In genomic region chr6:119446623-119447008, GRCh38 we compare ENCODE assay signal across 10 cellular contexts.
DNase-seq lines count a peak whose midpoint lies in the region; ATAC-seq and TF ChIP-seq lines count a peak whose summit lies in the region.
"Had no signal": no experiment of that assay in that cellular context is flagged by ENCODE, and none has a peak within 500 bp of the region (broad histone marks: within the 10 kb centered on the region; RNA-seq: fewer than 3 reads in every experiment).

No MANE protein-coding gene starts in this region.

- peak overlapping the region in 1 of 11 experiments; percentile 14; a peak in 2 of 22 replicates for H3K9ac ChIP-seq in BLaER1 treated with 17β-estradiol and CSF1 and Interleukin-3, amounts not matched to agents 10 nM and 100 nM
- H3K9ac ChIP-seq in OCI-LY3 (ENCODE audit: low read length) = no peak overlapping the region

- no peaks in the 10 kb centered on the region for H4K20me1 ChIP-seq in BLaER1 treated with 17β-estradiol and CSF1 and Interleukin-3, amounts not matched to agents 10 nM and 100 nM
- no peaks in the 10 kb centered on the region for H4K20me1 ChIP-seq in OCI-LY3 (ENCODE audit: insufficient read depth, low read length)

- H3K4me1 Mint-ChIP-seq in effector memory CD8-positive, alpha-beta T cell (ENCODE audit: low read depth in 2 of 2) = no peaks in the 10 kb centered on the region

- no peak overlapping the region for H3K27ac Mint-ChIP-seq in effector memory CD8-positive, alpha-beta T cell
- H3K27ac Mint-ChIP-seq: naive thymus-derived CD8-positive, alpha-beta T cell had no signal

- no peaks in the 10 kb centered on the region for H3K27me3 ChIP-seq in BLaER1 treated with 17β-estradiol and CSF1 and Interleukin-3, amounts not matched to agents 10 nM and 100 nM
- H3K27me3 ChIP-seq in OCI-LY3 (ENCODE audit: low read depth, low read length) = no peaks in the 10 kb centered on the region

- H3K9me3 Mint-ChIP-seq in effector memory CD8-positive, alpha-beta T cell = no peaks in the 10 kb centered on the region

- peaks cover 0 to 51% (median 28%) of the 10 kb centered on the region in 11 experiments; a peak in 20 of 22 replicates for H3K9me3 ChIP-seq in BLaER1 treated with 17β-estradiol and CSF1 and Interleukin-3, amounts not matched to agents 10 nM and 100 nM (replicated peaks in 1 of 11)
- H3K9me3 ChIP-seq in OCI-LY3 (ENCODE audit: insufficient read depth, low read length) = no peaks in the 10 kb centered on the region

- H3K36me3 ChIP-seq in BLaER1 treated with 17β-estradiol and CSF1 and Interleukin-3, amounts not matched to agents 10 nM and 100 nM = peaks cover 0 to 6% (median 0%) of the 10 kb centered on the region in 11 experiments; a peak in 1 of 22 replicates
- H3K36me3 ChIP-seq in OCI-LY3 (replicated peaks; ENCODE audit: low read depth, low read length) = no peaks in the 10 kb centered on the region

- H3K4me3 Mint-ChIP-seq in effector memory CD8-positive, alpha-beta T cell = no peak overlapping the region
- H3K4me3 Mint-ChIP-seq: naive thymus-derived CD8-positive, alpha-beta T cell had no signal

- no peak for TF ChIP-seq CTCF in OCI-LY3 (IDR thresholded peaks at IDR 0.05; ENCODE audit: low read depth, low read length)
- no peak for TF ChIP-seq CTCF in omental fat pad (IDR thresholded peaks at IDR 0.05)

- no peak overlapping the region for H3K4me3 ChIP-seq in BLaER1 treated with 17β-estradiol and CSF1 and Interleukin-3, amounts not matched to agents 10 nM and 100 nM
- H3K4me3 ChIP-seq in OCI-LY3 (ENCODE audit: low read length) = no peak overlapping the region

- peaks cover 51 to 89% (median 64%) of the 10 kb centered on the region in 10 experiments for H3K4me1 ChIP-seq in BLaER1 treated with 17β-estradiol and CSF1 and Interleukin-3, amounts not matched to agents 10 nM and 100 nM
- peaks cover 61% of the 10 kb centered on the region for H3K4me1 ChIP-seq in OCI-LY3 (ENCODE audit: low read length)

- H3K36me3 Mint-ChIP-seq in effector memory CD8-positive, alpha-beta T cell (ENCODE audit: insufficient read depth) = no peaks in the 10 kb centered on the region

- H3K27ac ChIP-seq in BLaER1 treated with 17β-estradiol and CSF1 and Interleukin-3, amounts not matched to agents 10 nM and 100 nM = peak overlapping the region in 8 of 11 experiments; percentile 6 to 91 (median 44); a peak in 11 of 22 replicates
- no peak overlapping the region for H3K27ac ChIP-seq in OCI-LY3 (ENCODE audit: low read length)

- peak overlapping the region; percentile 19 to 76 (median 40); a peak in 21 of 22 replicates for H3K4me2 ChIP-seq in BLaER1 treated with 17β-estradiol and CSF1 and Interleukin-3, amounts not matched to agents 10 nM and 100 nM
- peak overlapping the region; percentile 36 for H3K4me2 ChIP-seq in OCI-LY3 (ENCODE audit: low read length)

- DNase-seq in fibroblast of gingiva (ENCODE audit: low read depth) (peak; percentile 89), omental fat pad (ENCODE audit: low spot score) (no peak), NCI-H1092 treated with DMSO at 0.1 percent for 48 hours (lab: John Stamatoyannopoulos, UW) (no peak), islet precursor cell (no peak)
- DNase-seq in effector memory CD8-positive, alpha-beta T cell = no peak
- DNase-seq: DMS79; naive thymus-derived CD8-positive, alpha-beta T cell had no signal

- peaks cover 0 to 6% of the 10 kb centered on the region in 2 donors for H3K27me3 Mint-ChIP-seq in effector memory CD8-positive, alpha-beta T cell

- no peak overlapping the region for H2AFZ ChIP-seq in OCI-LY3 (ENCODE audit: low read depth, low read length)

- ATAC-seq in omental fat pad (ENCODE audit: low FRiP score) (peak; percentile 17), GM18868 (IDR thresholded peaks at IDR 0.05; ENCODE audit: unreplicated experiment) (no peak)
- no peak for ATAC-seq in effector memory CD8-positive, alpha-beta T cell (replicated peaks)
- ATAC-seq: naive thymus-derived CD8-positive, alpha-beta T cell had no signal

- H3K79me2 ChIP-seq in OCI-LY3 (ENCODE audit: low read length) = no peaks in the 10 kb centered on the region
